ENCODE assay signal across 3 cellular contexts in genomic region chr19:37280656-37281055, GRCh38.
DNase-seq lines count a peak whose midpoint lies in the region; TF ChIP-seq lines count a peak whose summit lies in the region.
"Not testable (repeated sequence)": the region's sequence is repeated elsewhere in the genome, so short reads cannot be mapped to it uniquely, and the experiment has no call there.

No MANE protein-coding gene starts in this region.

- not testable (repeated sequence) for H3K36me3 Mint-ChIP-seq in activated CD4-positive, alpha-beta T cell treated with anti-CD3 and anti-CD28 coated beads, Interleukin-2, amount 10 ng/mL, durations not matched to agents 24 days and 14 days (ENCODE audit: low read depth); chondrocyte (ENCODE audit: low read depth); osteocyte (ENCODE audit: unreplicated experiment)

- not testable (repeated sequence) for H3K9me3 Mint-ChIP-seq in activated CD4-positive, alpha-beta T cell treated with anti-CD3 and anti-CD28 coated beads, Interleukin-2, amount 10 ng/mL, durations not matched to agents 24 days and 14 days; chondrocyte (ENCODE audit: low read depth); osteocyte (ENCODE audit: unreplicated experiment)

- TF ChIP-seq CTCF in chondrocyte (IDR thresholded peaks at IDR 0.05); osteocyte (IDR thresholded peaks at IDR 0.05): not testable (repeated sequence)

- peak; percentile 6 for DNase-seq in activated CD4-positive, alpha-beta T cell treated with anti-CD3 and anti-CD28 coated beads, Interleukin-2, amount 10 ng/mL, durations not matched to agents 24 days and 14 days
- peak; percentile 66 for DNase-seq in chondrocyte (ENCODE audit: low spot score)
- peak; percentile 83 for DNase-seq in osteocyte (ENCODE audit: extremely low spot score, unreplicated experiment)

- not testable (repeated sequence) for H3K4me3 Mint-ChIP-seq in activated CD4-positive, alpha-beta T cell treated with anti-CD3 and anti-CD28 coated beads, Interleukin-2, amount 10 ng/mL, durations not matched to agents 24 days and 14 days; chondrocyte (ENCODE audit: unreplicated experiment); osteocyte (ENCODE audit: unreplicated experiment)

- intact Hi-C loops in activated CD4-positive, alpha-beta T cell treated with anti-CD3 and anti-CD28 coated beads, Interleukin-2, amount 10 ng/mL, durations not matched to agents 24 days and 14 days (cut with micrococcal nuclease) = not testable (repeated sequence)

- not testable (repeated sequence) for H3K4me1 Mint-ChIP-seq in activated CD4-positive, alpha-beta T cell treated with anti-CD3 and anti-CD28 coated beads, Interleukin-2, amount 10 ng/mL, durations not matched to agents 24 days and 14 days; chondrocyte (ENCODE audit: low read depth); osteocyte (ENCODE audit: unreplicated experiment)

- H3K27ac Mint-ChIP-seq in activated CD4-positive, alpha-beta T cell treated with anti-CD3 and anti-CD28 coated beads, Interleukin-2, amount 10 ng/mL, durations not matched to agents 24 days and 14 days; chondrocyte (ENCODE audit: unreplicated experiment); osteocyte (ENCODE audit: unreplicated experiment): not testable (repeated sequence)

- H3K27me3 Mint-ChIP-seq in activated CD4-positive, alpha-beta T cell treated with anti-CD3 and anti-CD28 coated beads, Interleukin-2, amount 10 ng/mL, durations not matched to agents 24 days and 14 days; chondrocyte (ENCODE audit: low read depth); osteocyte (ENCODE audit: unreplicated experiment): not testable (repeated sequence)

Comparison
In these comparisons a context has a peak if more than half of its experiments do, and no peak if none do; other contexts are left out.
1. DNase-seq: peak in every context shown above with its lines; median percentile 83 in osteocyte; 66 in chondrocyte; 6 in activated CD4-positive, alpha-beta T cell treated with anti-CD3 and anti-CD28 coated beads, Interleukin-2, amount 10 ng/mL, durations not matched to agents 24 days and 14 days.